Comparison of ENCODE assay signal across 14 cellular contexts in the genomic region with DNA sequence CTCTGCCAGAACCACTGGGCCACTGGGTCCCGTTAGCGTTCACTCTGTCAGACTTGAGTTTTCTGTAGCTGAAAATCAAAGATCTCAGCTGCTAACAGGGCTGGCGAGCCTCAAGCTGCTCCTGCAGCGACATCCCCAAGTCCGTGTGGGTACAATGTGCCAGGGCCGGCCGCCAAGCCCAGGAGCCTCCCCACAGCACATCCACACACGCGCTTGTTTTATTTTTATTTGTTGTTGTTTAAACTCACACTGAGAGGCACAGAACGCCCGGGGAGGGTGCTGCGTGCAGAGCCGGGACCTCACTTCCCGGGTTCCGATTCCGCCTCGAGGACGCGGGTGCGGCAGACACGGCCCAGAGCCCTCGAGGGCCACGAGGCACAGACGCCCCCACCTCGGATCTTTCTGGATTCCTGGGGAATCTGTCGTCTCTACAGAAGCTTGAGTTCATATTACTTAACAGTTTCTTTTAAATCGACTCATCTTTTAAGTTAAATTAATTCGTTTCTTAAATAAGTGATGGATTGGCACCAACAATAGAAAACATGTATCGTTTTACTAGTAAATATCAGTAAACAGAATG. TPM values are rescaled to one million over a fixed set of nuclear protein-coding genes. Genes with fewer than 3 reads are reported as not detected.
"Had no signal": no experiment of that assay in that cellular context is flagged by ENCODE, and none has a peak within 500 bp of the region (broad histone marks: within the 10 kb centered on the region; RNA-seq: fewer than 3 reads in every experiment).

No MANE protein-coding gene starts in this region.

- H3K27ac ChIP-seq: colonic mucosa, esophagus squamous epithelium, hepatocyte, sigmoid colon, skin epidermis had no signal

- H3K27me3 ChIP-seq: hepatocyte had no signal

- H3K4me3 ChIP-seq: colonic mucosa, esophagus squamous epithelium, hepatocyte, mucosa of descending colon, sigmoid colon, skin epidermis had no signal

- H3K4me1 Mint-ChIP-seq: central memory CD8-positive, alpha-beta T cell had no signal

- H3K36me3 ChIP-seq: colonic mucosa, esophagus squamous epithelium, sigmoid colon had no signal

- H3K4me1 ChIP-seq: colonic mucosa had no signal

- H3K36me3 Mint-ChIP-seq: naive thymus-derived CD8-positive, alpha-beta T cell had no signal

- H3K4me3 Mint-ChIP-seq: central memory CD8-positive, alpha-beta T cell; naive thymus-derived CD8-positive, alpha-beta T cell had no signal

- ATAC-seq: mucosa of descending colon; naive thymus-derived CD8-positive, alpha-beta T cell had no signal

- DNase-seq: colonic mucosa; dermis blood vessel endothelial cell; esophagus squamous epithelium; foreskin fibroblast; sigmoid colon; stimulated activated CD4-positive, alpha-beta T cell treated with anti-CD3 and anti-CD28 coated beads, Interleukin-12 subunit alpha, Interleukin-12 subunit beta, amount 100 ng/mL, for 4 hours; stimulated activated naive CD4-positive, alpha-beta T cell treated with Interleukin-2 at 50 U/mL for 16 hours; trophoblast cell had no signal

- H3K9me3 Mint-ChIP-seq: central memory CD8-positive, alpha-beta T cell; naive thymus-derived CD8-positive, alpha-beta T cell had no signal

- H3K9me3 ChIP-seq: colonic mucosa, esophagus squamous epithelium, mucosa of descending colon, sigmoid colon had no signal

RNA-seq across cellular contexts. Expression of gene GALNT9, which starts 9.3 kb away (rescaled TPM):
- total RNA-seq: epithelial cell of proximal tubule; esophagus squamous epithelium; naive thymus-derived CD8-positive, alpha-beta T cell had no signal
- polyA plus RNA-seq: naive thymus-derived CD8-positive, alpha-beta T cell had no signal
